13 cellular contexts compared by ENCODE assay signal in genomic region chr9:112179816-112180215, GRCh38. TPM values are rescaled to one million over a fixed set of nuclear protein-coding genes. Genes with fewer than 3 reads are reported as not detected.
DNase-seq lines count a peak whose midpoint lies in the region; ATAC-seq and TF ChIP-seq lines count a peak whose summit lies in the region.
"Had no signal": no experiment of that assay in that cellular context is flagged by ENCODE, and none has a peak within 500 bp of the region (broad histone marks: within the 10 kb centered on the region; RNA-seq: fewer than 3 reads in every experiment).

No MANE protein-coding gene starts in this region.

- peaks cover 4% of the 10 kb centered on the region for H3K9me3 Mint-ChIP-seq in CD4-positive, alpha-beta T cell

- no peaks in the 10 kb centered on the region for H3K36me3 Mint-ChIP-seq in CD4-positive, alpha-beta T cell (ENCODE audit: low read depth)

- no peaks in the 10 kb centered on the region for H3K27me3 ChIP-seq in CD4-positive, alpha-beta T cell (ENCODE audit: control insufficient read depth, insufficient read depth, low read length)
- no peaks in the 10 kb centered on the region for H3K27me3 ChIP-seq in HAP-1 (ENCODE audit: low read depth)
- H3K27me3 ChIP-seq: ovary had no signal

- no peak overlapping the region for H3K27ac ChIP-seq in CD4-positive, alpha-beta T cell (ENCODE audit: low read depth, low read length)
- H3K27ac ChIP-seq: ovary had no signal

- in situ Hi-C loops in HAP-1 (cut with MboI; ENCODE audit: low sequenced_read_pairs) = no loop called here

- H3K4me3 ChIP-seq in HAP-1 = no peak overlapping the region
- H3K4me3 ChIP-seq: mucosa of descending colon, ovary had no signal

- no peaks in the 10 kb centered on the region for H3K27me3 Mint-ChIP-seq in CD4-positive, alpha-beta T cell

- no peak for ATAC-seq in CD4-positive, alpha-beta T cell (ENCODE audit: poor library complexity)
- ATAC-seq in left ventricle myocardium superior = peak; percentile 36

- peak overlapping the region; percentile 60 for H3K27ac Mint-ChIP-seq in CD4-positive, alpha-beta T cell

- no peak overlapping the region for H3K4me3 Mint-ChIP-seq in CD4-positive, alpha-beta T cell

- POLR2A ChIA-PET in CD4-positive, alpha-beta T cell (lab: Charles Lee) = no interaction called here
- POLR2A ChIA-PET in HEK293T (lab: Yijun Ruan, JAX) = interaction anchor here (1.0 kb wide), 1 partner anchor 21 kb away, joined by 3 read pairs; no protein-coding TSS in a partner anchor

- H3K4me1 ChIP-seq in HAP-1 = peaks cover 3% of the 10 kb centered on the region; the same call in 1 of the 2 replicates

- H3K4me1 Mint-ChIP-seq in CD4-positive, alpha-beta T cell (ENCODE audit: low read depth) = peaks cover 62% of the 10 kb centered on the region

- DNase-seq in AG09319 (ENCODE audit: extremely low read depth, low read depth) (peak; percentile 40), NCI-H69 (lab: John Stamatoyannopoulos, UW) (peak; percentile 18), left ventricle myocardium superior (no peak), HAP-1 (ENCODE audit: low spot score in 2 of 2) (no peak), HEK293T (ENCODE audit: extremely low spot score) (no peak), hippocampal formation (lab: John Stamatoyannopoulos, UW) (no peak), COLO829 (ENCODE audit: low spot score) (no peak)
- DNase-seq in CD4-positive, alpha-beta T cell = no peak
- DNase-seq: activated T-cell treated with anti-CD3 and anti-CD28 coated beads, Interleukin-2, amount 50 U/mL, for 1 hour; mucosa of descending colon; NCI-H146; NCI-H510A; ovary had no signal

- intact Hi-C loops in CD4-positive, alpha-beta T cell (cut with DNase I, micrococcal nuclease) = loop anchor here (5.0 to 10.0 kb wide), 3 partner anchors 45 to 152 kb away; partner anchors contain the start of gene PTBP3 (in 1 of the 2)
- intact Hi-C loops in left ventricle myocardium superior (cut with micrococcal nuclease) = no loop called here

- no peaks in the 10 kb centered on the region for H3K36me3 ChIP-seq in HAP-1 (replicated peaks)
- H3K36me3 ChIP-seq: ovary had no signal

- no peaks in the 10 kb centered on the region for H3K9me3 ChIP-seq in CD4-positive, alpha-beta T cell (ENCODE audit: control insufficient read depth, low read length)
- 0 out of 2 replicates have a peak, but pooled peaks cover 3% of the 10 kb centered on the region for H3K9me3 ChIP-seq in HAP-1
- H3K9me3 ChIP-seq: mucosa of descending colon, ovary had no signal

- CTCF ChIA-PET in CD4-positive, alpha-beta T cell (lab: Charles Lee) = no interaction called here
- CTCF ChIA-PET in HEK293T (lab: Yijun Ruan, JAX) = no interaction called here

- TF ChIP-seq CTCF in AG09319 (IDR thresholded peaks at IDR 0.05; ENCODE audit: low read depth, low read length) = no peak
- no peak for TF ChIP-seq CTCF in CD4-positive, alpha-beta T cell (IDR thresholded peaks at IDR 0.05)

TF ChIP-seq in HEK293T, 16 proteins besides CTCF, POLR2A, EP300 and RAD21:
- TF ChIP-seq HDGF (IDR thresholded peaks at IDR 0.05; ENCODE audit: borderline replicate concordance) = no peak
- TF ChIP-seq TARDBP (IDR thresholded peaks at IDR 0.05) = no peak
- TF ChIP-seq LEF1 (IDR thresholded peaks at IDR 0.05; ENCODE audit: borderline replicate concordance) = no peak
- no peak for TF ChIP-seq SUZ12 (IDR thresholded peaks at IDR 0.05)
- no peak for TF ChIP-seq FOXA1 (IDR thresholded peaks at IDR 0.05)
- no peak for TF ChIP-seq SP1 (IDR thresholded peaks at IDR 0.05)
- no peak for TF ChIP-seq CTBP1 (IDR thresholded peaks at IDR 0.05; ENCODE audit: borderline replicate concordance)
- no peak for TF ChIP-seq BHLHE40 (IDR thresholded peaks at IDR 0.05; ENCODE audit: borderline replicate concordance)
- TF ChIP-seq, protein P1, sequence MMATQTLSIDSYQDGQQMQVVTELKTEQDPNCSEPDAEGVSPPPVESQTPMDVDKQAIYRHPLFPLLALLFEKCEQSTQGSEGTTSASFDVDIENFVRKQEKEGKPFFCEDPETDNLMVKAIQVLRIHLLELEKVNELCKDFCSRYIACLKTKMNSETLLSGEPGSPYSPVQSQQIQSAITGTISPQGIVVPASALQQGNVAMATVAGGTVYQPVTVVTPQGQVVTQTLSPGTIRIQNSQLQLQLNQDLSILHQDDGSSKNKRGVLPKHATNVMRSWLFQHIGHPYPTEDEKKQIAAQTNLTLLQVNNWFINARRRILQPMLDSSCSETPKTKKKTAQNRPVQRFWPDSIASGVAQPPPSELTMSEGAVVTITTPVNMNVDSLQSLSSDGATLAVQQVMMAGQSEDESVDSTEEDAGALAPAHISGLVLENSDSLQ (IDR thresholded peaks at IDR 0.05) = no peak
- TF ChIP-seq FOXK2 (IDR thresholded peaks at IDR 0.05) = no peak
- no peak for TF ChIP-seq FOXM1 (IDR thresholded peaks at IDR 0.05; ENCODE audit: borderline replicate concordance)
- TF ChIP-seq ARNT (IDR thresholded peaks at IDR 0.05) = no peak
- no peak for TF ChIP-seq NFRKB (IDR thresholded peaks at IDR 0.05)
- no peak for TF ChIP-seq L3MBTL2 (conservative IDR thresholded peaks at IDR 0.05)
- TF ChIP-seq ELF4 (IDR thresholded peaks at IDR 0.05) = no peak
- TF ChIP-seq ZNF384 (IDR thresholded peaks at IDR 0.05) = no peak

RNA-seq across cellular contexts. Expression of gene SUSD1, which starts 4.7 kb away (rescaled TPM):
- total RNA-seq in CD4-positive, alpha-beta T cell = 1 to 10 TPM; 5.3 to 5.4 TPM
- 6.8 TPM for total RNA-seq in left ventricle myocardium superior

Comparison
In these comparisons a context has a peak if more than half of its experiments do, and no peak if none do; other contexts are left out.
1. DNase-seq: peak in AG09319 (single experiment) and NCI-H69 (single experiment); none in CD4-positive, alpha-beta T cell (0 of 10), left ventricle myocardium superior (single experiment), HAP-1 (0 of 2), HEK293T (single experiment), hippocampal formation (0 of 2) and COLO829 (single experiment).